In the genomic region with DNA sequence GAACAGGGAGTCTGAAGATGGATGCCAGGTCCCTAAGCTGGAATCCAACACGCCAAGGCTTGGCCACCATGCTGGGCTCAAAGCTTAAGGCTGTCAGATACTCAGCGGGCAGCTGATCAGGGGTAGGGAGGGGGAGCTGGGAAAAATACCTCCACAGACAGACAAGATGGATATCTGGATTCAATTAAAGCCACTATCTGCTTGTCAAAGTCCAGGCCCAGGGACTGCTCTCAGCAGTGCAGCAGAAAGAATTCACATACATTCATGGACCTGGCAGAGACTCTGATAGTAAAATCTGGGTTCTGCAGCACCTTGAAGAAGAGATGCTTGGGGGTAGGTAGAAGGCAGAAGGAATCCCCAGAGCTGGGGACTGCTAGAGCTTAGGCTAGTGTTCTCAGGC, we compare ENCODE assay signal across 10 cellular contexts. TPM values are rescaled to one million over a fixed set of nuclear protein-coding genes. Genes with fewer than 3 reads are reported as not detected.
"Had no signal": no experiment of that assay in that cellular context is flagged by ENCODE, and none has a peak within 500 bp of the region (broad histone marks: within the 10 kb centered on the region; RNA-seq: fewer than 3 reads in every experiment).

No MANE protein-coding gene starts in this region.

- H3K27me3 Mint-ChIP-seq: IgD-negative memory B cell had no signal

- H3K4me3 Mint-ChIP-seq: HFFc6 had no signal

- H3K4me3 ChIP-seq: GM23248, HAP-1 had no signal

- H3K9me3 Mint-ChIP-seq: HFFc6, IgD-negative memory B cell had no signal

- H3K9me3 ChIP-seq: HAP-1 had no signal

- H2AFZ ChIP-seq: GM23248 had no signal

- ATAC-seq: HCT116, HepG2 had no signal

- H3K9ac ChIP-seq: GM23248 had no signal

- H3K27ac ChIP-seq: GM23248, HL-60 had no signal

- DNase-seq: GM23248, GOT3, H7, HFFc6 had no signal

- H3K27ac Mint-ChIP-seq: HFFc6, IgD-negative memory B cell had no signal

RNA-seq across cellular contexts. Expression of a gene that starts 13.7 kb away (rescaled TPM):
- total RNA-seq: H7, HepG2, HT1080 had no signal
- polyA plus RNA-seq: GM23248, HepG2, IgD-negative memory B cell had no signal

RNA-seq across cellular contexts. Expression of a gene that starts 25.6 kb away (rescaled TPM):
- total RNA-seq: GM23248, HepG2, HFFc6, HT1080 had no signal
- polyA plus RNA-seq: GM23248, HepG2, IgD-negative memory B cell had no signal
